In genomic region chr1:31064685-31065309, GRCh38 we compare ENCODE assay signal across 1 cellular context.
A peak's percentile ranks its signal among the peaks of the same experiment; 100 is the strongest.
TF ChIP-seq lines count a peak whose summit lies in the region.

No MANE protein-coding gene starts in this region.

TF ChIP-seq in HepG2, 621 proteins besides CTCF, POLR2A, EP300 and RAD21 (continued from another document):
- TF ChIP-seq CERS6 (CRISPR knock-in tag; IDR thresholded peaks at IDR 0.05) = no peak
- no peak for TF ChIP-seq ZNF557 (CRISPR knock-in tag; IDR thresholded peaks at IDR 0.05)
- 0 out of 2 replicates have a peak, but pooled peaks have one; percentile 49 for TF ChIP-seq SNAPC5 (CRISPR knock-in tag; IDR thresholded peaks at IDR 0.05; ENCODE audit: borderline replicate concordance)
- no peak for TF ChIP-seq E2F2 (CRISPR knock-in tag; IDR thresholded peaks at IDR 0.05; ENCODE audit: borderline replicate concordance)
- no peak for TF ChIP-seq ZNF547 (CRISPR knock-in tag; IDR thresholded peaks at IDR 0.05)
- TF ChIP-seq HNRNPK (IDR thresholded peaks at IDR 0.05; ENCODE audit: low read depth, low read length, poor library complexity, severe bottlenecking) = peak; percentile 94
- 0 out of 2 replicates have a peak, but pooled peaks have one; percentile 44 for TF ChIP-seq PCBP1 (IDR thresholded peaks at IDR 0.05; ENCODE audit: borderline replicate concordance, low read depth, low read length)
- 0 out of 2 replicates have a peak, but pooled peaks have one; percentile 7 for TF ChIP-seq TOE1 (CRISPR knock-in tag; IDR thresholded peaks at IDR 0.05)
- no peak for TF ChIP-seq ZNF703 (CRISPR knock-in tag; IDR thresholded peaks at IDR 0.05; ENCODE audit: borderline replicate concordance)
- no peak for TF ChIP-seq AKNA (CRISPR knock-in tag; IDR thresholded peaks at IDR 0.05; ENCODE audit: borderline replicate concordance)
- TF ChIP-seq REPIN1 (CRISPR knock-in tag; IDR thresholded peaks at IDR 0.05; ENCODE audit: borderline replicate concordance, low read depth) = no peak
- TF ChIP-seq POGK (CRISPR knock-in tag; conservative IDR thresholded peaks at IDR 0.05) = no peak
- no peak for TF ChIP-seq NR2C2 (CRISPR knock-in tag; IDR thresholded peaks at IDR 0.05; ENCODE audit: borderline replicate concordance)
- no peak for TF ChIP-seq THAP7 (CRISPR knock-in tag; IDR thresholded peaks at IDR 0.05)
- no peak for TF ChIP-seq NAIF1 (CRISPR knock-in tag; IDR thresholded peaks at IDR 0.05; ENCODE audit: borderline replicate concordance)
- peak; percentile 25; the same call in 1 of the 2 replicates for TF ChIP-seq ZC3H4 (CRISPR knock-in tag; IDR thresholded peaks at IDR 0.05; ENCODE audit: borderline replicate concordance)
- no peak for TF ChIP-seq MLXIP (CRISPR knock-in tag; IDR thresholded peaks at IDR 0.05; ENCODE audit: borderline replicate concordance)
TF ChIP-seq in HepG2: peak in this region for 12.
